Comparison of ENCODE assay signal across 19 cellular contexts in genomic region chr14:104294983-104295680, GRCh38.
A peak's percentile ranks its signal among the peaks of the same experiment; 100 is the strongest.
DNase-seq lines count a peak whose midpoint lies in the region; ATAC-seq and TF ChIP-seq lines count a peak whose summit lies in the region.
"Had no signal": no experiment of that assay in that cellular context is flagged by ENCODE, and none has a peak within 500 bp of the region (broad histone marks: within the 10 kb centered on the region; RNA-seq: fewer than 3 reads in every experiment).

No MANE protein-coding gene starts in this region.

- no TSS peak for BruUV-seq in PC-9 (replicated peaks; lab: Mats Ljungman, UMichigan)

- ATAC-seq in activated CD4-positive, CD25-positive, alpha-beta regulatory T cell treated with anti-CD3 and anti-CD28 coated beads, Interleukin-2, amount 50 U/mL, for 24 hours, result no peak
- ATAC-seq in left colon (peak; percentile 3), GM21390 (IDR thresholded peaks at IDR 0.05; ENCODE audit: unreplicated experiment) (no peak)
- ATAC-seq: activated T-cell treated with anti-CD3 and anti-CD28 coated beads, Interleukin-2, amount 50 U/mL, for 4 hours; naive thymus-derived CD4-positive, alpha-beta T cell; T-cell had no signal

- no peak overlapping the region for H2AFZ ChIP-seq in PC-9

- H3K79me2 ChIP-seq in PC-9 (ENCODE audit: low read depth), result no peaks in the 10 kb centered on the region

- H3K36me3 ChIP-seq in WERI-Rb-1 (no peaks in the 10 kb centered on the region), suprapubic skin (no peaks in the 10 kb centered on the region), PC-9 (ENCODE audit: low read depth) (no peaks in the 10 kb centered on the region)
- H3K36me3 ChIP-seq: esophagus muscularis mucosa, prostate gland, spleen had no signal

- H3K27me3 ChIP-seq in WERI-Rb-1 (ENCODE audit: insufficient read depth, low read depth, severe bottlenecking) (no peaks in the 10 kb centered on the region), suprapubic skin (peaks cover 48% of the 10 kb centered on the region), PC-9 (ENCODE audit: insufficient read depth, low read depth) (peaks cover 64% of the 10 kb centered on the region)

- intact Hi-C loops in left colon (cut with DNase I, micrococcal nuclease) (no loop called here), PC-9 (cut with micrococcal nuclease; ENCODE audit: unreplicated experiment) (no loop called here)

- no peak for TF ChIP-seq POLR2A in suprapubic skin (IDR thresholded peaks at IDR 0.05)

- H3K4me2 ChIP-seq in PC-9, result no peak overlapping the region

- H3K27ac ChIP-seq in WERI-Rb-1 (peak overlapping the region; percentile 69), suprapubic skin (no peak overlapping the region), PC-9 (no peak overlapping the region)
- H3K27ac ChIP-seq: esophagus muscularis mucosa, prostate gland, spleen had no signal

- CTCF ChIA-PET in PC-9 (lab: Charles Lee), result no interaction called here

- H3K4me3 ChIP-seq in WERI-Rb-1 (ENCODE audit: low read depth, low read length) (no peak overlapping the region), suprapubic skin (no peak overlapping the region), PC-9 (no peak overlapping the region)
- H3K4me3 ChIP-seq: esophagus muscularis mucosa, prostate gland, spleen had no signal

- no peak for TF ChIP-seq CTCF in WERI-Rb-1 (IDR thresholded peaks at IDR 0.05; ENCODE audit: low read depth, low read length)
- TF ChIP-seq CTCF in suprapubic skin (IDR thresholded peaks at IDR 0.05), result no peak
- no peak for TF ChIP-seq CTCF in PC-9 (conservative IDR thresholded peaks at IDR 0.05)

- peak; percentile 17 for DNase-seq in activated CD4-positive, CD25-positive, alpha-beta regulatory T cell treated with anti-CD3 and anti-CD28 coated beads, Interleukin-2, amount 50 U/mL, for 72 hours
- DNase-seq in WERI-Rb-1 (peak; percentile 13), left colon (peak; percentile 8 to 25), suprapubic skin (ENCODE audit: low spot score in 2 of 2) (peak; percentile 44 to 71), PC-9 (no peak), NCI-H128 (lab: John Stamatoyannopoulos, UW; ENCODE audit: unreplicated experiment) (no peak)
- DNase-seq: activated CD4-positive, alpha-beta memory T cell treated with anti-CD3 and anti-CD28 coated beads for 36 hours; activated T-cell treated with anti-CD3 and anti-CD28 coated beads, Interleukin-2, amount 50 U/mL, for 4 hours; Kasumi-1; naive thymus-derived CD4-positive, alpha-beta T cell; NCI-H1092 treated with DMSO at 0.1 percent for 48 hours; NCI-H2107; RPMI8226; T-cell had no signal

- H3K9me3 ChIP-seq in WERI-Rb-1 (ENCODE audit: severe bottlenecking) (no peaks in the 10 kb centered on the region), suprapubic skin (no peaks in the 10 kb centered on the region), PC-9 (ENCODE audit: insufficient read depth, low read depth) (no peaks in the 10 kb centered on the region)
- H3K9me3 ChIP-seq: esophagus muscularis mucosa, prostate gland, spleen had no signal

- WGBS in suprapubic skin, result 74% methylated on average over 21 of the region's 25 CpGs

- POLR2A ChIA-PET in PC-9 (lab: Charles Lee; ENCODE audit: unreplicated experiment), result interaction anchor here (0.6 kb wide), 1 partner anchor 100 kb away, joined by 7 read pairs; no protein-coding TSS in a partner anchor

- no peaks in the 10 kb centered on the region for H4K20me1 ChIP-seq in PC-9 (ENCODE audit: insufficient read depth)

- H3K9me2 ChIP-seq in PC-9 (ENCODE audit: insufficient read depth), result no peaks in the 10 kb centered on the region

- H3K4me1 ChIP-seq in suprapubic skin (no peaks in the 10 kb centered on the region), PC-9 (replicated peaks; ENCODE audit: insufficient read depth) (no peaks in the 10 kb centered on the region)
- H3K4me1 ChIP-seq: prostate gland had no signal

- no peaks in the 10 kb centered on the region for H3F3A ChIP-seq in PC-9 (ENCODE audit: insufficient read depth, low read depth)

- TF ChIP-seq EP300 in suprapubic skin (IDR thresholded peaks at IDR 0.05), result no peak

Comparison
In these comparisons a context has a peak if more than half of its experiments do, and no peak if none do; other contexts are left out.
1. DNase-seq: peak in activated CD4-positive, CD25-positive, alpha-beta regulatory T cell treated with anti-CD3 and anti-CD28 coated beads, Interleukin-2, amount 50 U/mL, for 72 hours (single experiment), WERI-Rb-1 (single experiment), left colon (2 of 2) and suprapubic skin (2 of 2); none in PC-9 (0 of 2) and NCI-H128 (single experiment).